1 cellular context compared by ENCODE assay signal in the genomic region with DNA sequence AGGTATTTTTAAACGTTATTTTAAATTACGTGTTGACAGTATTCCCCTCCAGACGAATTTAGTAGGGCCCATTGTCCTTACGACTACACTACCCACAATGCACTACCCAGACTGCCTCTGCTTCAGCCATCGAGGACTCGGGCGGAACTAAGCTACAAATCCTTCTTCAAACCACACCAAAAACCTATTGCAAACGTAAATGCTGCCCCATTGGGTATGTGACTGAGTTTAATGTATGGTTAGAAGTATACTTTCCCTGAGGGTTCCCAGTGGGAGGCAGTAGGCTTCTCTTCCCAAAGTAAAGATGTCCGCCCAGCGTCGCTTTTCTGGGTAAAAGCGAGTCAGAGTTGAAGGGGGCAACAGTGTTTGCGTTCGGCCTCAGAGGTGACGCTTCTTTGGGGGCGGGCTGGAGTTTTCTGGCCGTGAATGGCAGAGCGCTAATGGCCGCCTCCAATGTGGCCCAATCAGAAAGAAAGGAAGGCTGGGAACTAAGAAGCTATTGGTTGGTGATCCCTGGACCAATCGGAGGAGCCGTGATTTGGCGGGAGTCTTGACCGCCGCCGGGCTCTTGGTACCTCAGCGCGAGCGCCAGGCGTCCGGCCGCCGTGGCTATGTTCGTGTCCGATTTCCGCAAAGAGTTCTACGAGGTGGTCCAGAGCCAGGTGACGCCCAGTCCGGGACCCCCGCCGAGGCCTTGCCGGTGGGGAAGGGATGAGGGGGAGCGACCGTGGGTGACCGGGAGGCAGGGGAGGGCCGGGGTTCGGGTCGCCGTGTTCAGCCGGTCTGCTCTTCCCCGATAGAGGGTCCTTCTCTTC.
TF ChIP-seq lines count a peak whose summit lies in the region.

A gene with protein sequence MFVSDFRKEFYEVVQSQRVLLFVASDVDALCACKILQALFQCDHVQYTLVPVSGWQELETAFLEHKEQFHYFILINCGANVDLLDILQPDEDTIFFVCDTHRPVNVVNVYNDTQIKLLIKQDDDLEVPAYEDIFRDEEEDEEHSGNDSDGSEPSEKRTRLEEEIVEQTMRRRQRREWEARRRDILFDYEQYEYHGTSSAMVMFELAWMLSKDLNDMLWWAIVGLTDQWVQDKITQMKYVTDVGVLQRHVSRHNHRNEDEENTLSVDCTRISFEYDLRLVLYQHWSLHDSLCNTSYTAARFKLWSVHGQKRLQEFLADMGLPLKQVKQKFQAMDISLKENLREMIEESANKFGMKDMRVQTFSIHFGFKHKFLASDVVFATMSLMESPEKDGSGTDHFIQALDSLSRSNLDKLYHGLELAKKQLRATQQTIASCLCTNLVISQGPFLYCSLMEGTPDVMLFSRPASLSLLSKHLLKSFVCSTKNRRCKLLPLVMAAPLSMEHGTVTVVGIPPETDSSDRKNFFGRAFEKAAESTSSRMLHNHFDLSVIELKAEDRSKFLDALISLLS (plus strand): TSS at position 563 of the 815 bp plus-strand sequence. CDS start 49 bp downstream, at position 612.

TF ChIP-seq in HepG2, 621 proteins besides CTCF, POLR2A, EP300 and RAD21 (continued from another document and continues in another):
- TF ChIP-seq, protein P1, sequence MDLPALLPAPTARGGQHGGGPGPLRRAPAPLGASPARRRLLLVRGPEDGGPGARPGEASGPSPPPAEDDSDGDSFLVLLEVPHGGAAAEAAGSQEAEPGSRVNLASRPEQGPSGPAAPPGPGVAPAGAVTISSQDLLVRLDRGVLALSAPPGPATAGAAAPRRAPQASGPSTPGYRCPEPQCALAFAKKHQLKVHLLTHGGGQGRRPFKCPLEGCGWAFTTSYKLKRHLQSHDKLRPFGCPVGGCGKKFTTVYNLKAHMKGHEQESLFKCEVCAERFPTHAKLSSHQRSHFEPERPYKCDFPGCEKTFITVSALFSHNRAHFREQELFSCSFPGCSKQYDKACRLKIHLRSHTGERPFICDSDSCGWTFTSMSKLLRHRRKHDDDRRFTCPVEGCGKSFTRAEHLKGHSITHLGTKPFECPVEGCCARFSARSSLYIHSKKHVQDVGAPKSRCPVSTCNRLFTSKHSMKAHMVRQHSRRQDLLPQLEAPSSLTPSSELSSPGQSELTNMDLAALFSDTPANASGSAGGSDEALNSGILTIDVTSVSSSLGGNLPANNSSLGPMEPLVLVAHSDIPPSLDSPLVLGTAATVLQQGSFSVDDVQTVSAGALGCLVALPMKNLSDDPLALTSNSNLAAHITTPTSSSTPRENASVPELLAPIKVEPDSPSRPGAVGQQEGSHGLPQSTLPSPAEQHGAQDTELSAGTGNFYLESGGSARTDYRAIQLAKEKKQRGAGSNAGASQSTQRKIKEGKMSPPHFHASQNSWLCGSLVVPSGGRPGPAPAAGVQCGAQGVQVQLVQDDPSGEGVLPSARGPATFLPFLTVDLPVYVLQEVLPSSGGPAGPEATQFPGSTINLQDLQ (CRISPR knock-in tag; IDR thresholded peaks at IDR 0.05): no peak
- TF ChIP-seq, protein P2, sequence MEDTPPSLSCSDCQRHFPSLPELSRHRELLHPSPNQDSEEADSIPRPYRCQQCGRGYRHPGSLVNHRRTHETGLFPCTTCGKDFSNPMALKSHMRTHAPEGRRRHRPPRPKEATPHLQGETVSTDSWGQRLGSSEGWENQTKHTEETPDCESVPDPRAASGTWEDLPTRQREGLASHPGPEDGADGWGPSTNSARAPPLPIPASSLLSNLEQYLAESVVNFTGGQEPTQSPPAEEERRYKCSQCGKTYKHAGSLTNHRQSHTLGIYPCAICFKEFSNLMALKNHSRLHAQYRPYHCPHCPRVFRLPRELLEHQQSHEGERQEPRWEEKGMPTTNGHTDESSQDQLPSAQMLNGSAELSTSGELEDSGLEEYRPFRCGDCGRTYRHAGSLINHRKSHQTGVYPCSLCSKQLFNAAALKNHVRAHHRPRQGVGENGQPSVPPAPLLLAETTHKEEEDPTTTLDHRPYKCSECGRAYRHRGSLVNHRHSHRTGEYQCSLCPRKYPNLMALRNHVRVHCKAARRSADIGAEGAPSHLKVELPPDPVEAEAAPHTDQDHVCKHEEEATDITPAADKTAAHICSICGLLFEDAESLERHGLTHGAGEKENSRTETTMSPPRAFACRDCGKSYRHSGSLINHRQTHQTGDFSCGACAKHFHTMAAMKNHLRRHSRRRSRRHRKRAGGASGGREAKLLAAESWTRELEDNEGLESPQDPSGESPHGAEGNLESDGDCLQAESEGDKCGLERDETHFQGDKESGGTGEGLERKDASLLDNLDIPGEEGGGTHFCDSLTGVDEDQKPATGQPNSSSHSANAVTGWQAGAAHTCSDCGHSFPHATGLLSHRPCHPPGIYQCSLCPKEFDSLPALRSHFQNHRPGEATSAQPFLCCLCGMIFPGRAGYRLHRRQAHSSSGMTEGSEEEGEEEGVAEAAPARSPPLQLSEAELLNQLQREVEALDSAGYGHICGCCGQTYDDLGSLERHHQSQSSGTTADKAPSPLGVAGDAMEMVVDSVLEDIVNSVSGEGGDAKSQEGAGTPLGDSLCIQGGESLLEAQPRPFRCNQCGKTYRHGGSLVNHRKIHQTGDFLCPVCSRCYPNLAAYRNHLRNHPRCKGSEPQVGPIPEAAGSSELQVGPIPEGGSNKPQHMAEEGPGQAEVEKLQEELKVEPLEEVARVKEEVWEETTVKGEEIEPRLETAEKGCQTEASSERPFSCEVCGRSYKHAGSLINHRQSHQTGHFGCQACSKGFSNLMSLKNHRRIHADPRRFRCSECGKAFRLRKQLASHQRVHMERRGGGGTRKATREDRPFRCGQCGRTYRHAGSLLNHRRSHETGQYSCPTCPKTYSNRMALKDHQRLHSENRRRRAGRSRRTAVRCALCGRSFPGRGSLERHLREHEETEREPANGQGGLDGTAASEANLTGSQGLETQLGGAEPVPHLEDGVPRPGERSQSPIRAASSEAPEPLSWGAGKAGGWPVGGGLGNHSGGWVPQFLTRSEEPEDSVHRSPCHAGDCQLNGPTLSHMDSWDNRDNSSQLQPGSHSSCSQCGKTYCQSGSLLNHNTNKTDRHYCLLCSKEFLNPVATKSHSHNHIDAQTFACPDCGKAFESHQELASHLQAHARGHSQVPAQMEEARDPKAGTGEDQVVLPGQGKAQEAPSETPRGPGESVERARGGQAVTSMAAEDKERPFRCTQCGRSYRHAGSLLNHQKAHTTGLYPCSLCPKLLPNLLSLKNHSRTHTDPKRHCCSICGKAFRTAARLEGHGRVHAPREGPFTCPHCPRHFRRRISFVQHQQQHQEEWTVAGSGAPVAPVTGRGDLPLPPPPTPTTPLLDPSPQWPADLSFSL (CRISPR knock-in tag; IDR thresholded peaks at IDR 0.05): no peak
- TF ChIP-seq RAD51 (IDR thresholded peaks at IDR 0.05; ENCODE audit: borderline replicate concordance) (no peak), CBX1 (IDR thresholded peaks at IDR 0.05; ENCODE audit: low read depth) (no peak), ZFP41 (CRISPR knock-in tag; IDR thresholded peaks at IDR 0.05; ENCODE audit: borderline replicate concordance) (no peak), ZFP62 (CRISPR knock-in tag; IDR thresholded peaks at IDR 0.05) (no peak), POLR2AphosphoS5 (IDR thresholded peaks at IDR 0.05; ENCODE audit: low read depth, low read length) (peak; percentile 37; the same call in 1 of the 2 replicates), SMAD9 (CRISPR knock-in tag; IDR thresholded peaks at IDR 0.05) (no peak), ZNF761 (CRISPR knock-in tag; conservative IDR thresholded peaks at IDR 0.05) (no peak), ZNF12 (CRISPR knock-in tag; IDR thresholded peaks at IDR 0.05) (no peak), NKX3-1 (CRISPR knock-in tag; IDR thresholded peaks at IDR 0.05) (no peak), POGZ (CRISPR knock-in tag; IDR thresholded peaks at IDR 0.05) (no peak), MEF2D (CRISPR knock-in tag; IDR thresholded peaks at IDR 0.05) (no peak), SSRP1 (CRISPR knock-in tag; IDR thresholded peaks at IDR 0.05) (no peak), ATM (IDR thresholded peaks at IDR 0.05; ENCODE audit: borderline replicate concordance) (no peak), NR1H2 (CRISPR knock-in tag; IDR thresholded peaks at IDR 0.05; ENCODE audit: borderline replicate concordance, low read depth) (no peak)
- TF ChIP-seq, protein P3, sequence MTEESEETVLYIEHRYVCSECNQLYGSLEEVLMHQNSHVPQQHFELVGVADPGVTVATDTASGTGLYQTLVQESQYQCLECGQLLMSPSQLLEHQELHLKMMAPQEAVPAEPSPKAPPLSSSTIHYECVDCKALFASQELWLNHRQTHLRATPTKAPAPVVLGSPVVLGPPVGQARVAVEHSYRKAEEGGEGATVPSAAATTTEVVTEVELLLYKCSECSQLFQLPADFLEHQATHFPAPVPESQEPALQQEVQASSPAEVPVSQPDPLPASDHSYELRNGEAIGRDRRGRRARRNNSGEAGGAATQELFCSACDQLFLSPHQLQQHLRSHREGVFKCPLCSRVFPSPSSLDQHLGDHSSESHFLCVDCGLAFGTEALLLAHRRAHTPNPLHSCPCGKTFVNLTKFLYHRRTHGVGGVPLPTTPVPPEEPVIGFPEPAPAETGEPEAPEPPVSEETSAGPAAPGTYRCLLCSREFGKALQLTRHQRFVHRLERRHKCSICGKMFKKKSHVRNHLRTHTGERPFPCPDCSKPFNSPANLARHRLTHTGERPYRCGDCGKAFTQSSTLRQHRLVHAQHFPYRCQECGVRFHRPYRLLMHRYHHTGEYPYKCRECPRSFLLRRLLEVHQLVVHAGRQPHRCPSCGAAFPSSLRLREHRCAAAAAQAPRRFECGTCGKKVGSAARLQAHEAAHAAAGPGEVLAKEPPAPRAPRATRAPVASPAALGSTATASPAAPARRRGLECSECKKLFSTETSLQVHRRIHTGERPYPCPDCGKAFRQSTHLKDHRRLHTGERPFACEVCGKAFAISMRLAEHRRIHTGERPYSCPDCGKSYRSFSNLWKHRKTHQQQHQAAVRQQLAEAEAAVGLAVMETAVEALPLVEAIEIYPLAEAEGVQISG (CRISPR knock-in tag; IDR thresholded peaks at IDR 0.05): peak; percentile 61
- TF ChIP-seq, protein P4, sequence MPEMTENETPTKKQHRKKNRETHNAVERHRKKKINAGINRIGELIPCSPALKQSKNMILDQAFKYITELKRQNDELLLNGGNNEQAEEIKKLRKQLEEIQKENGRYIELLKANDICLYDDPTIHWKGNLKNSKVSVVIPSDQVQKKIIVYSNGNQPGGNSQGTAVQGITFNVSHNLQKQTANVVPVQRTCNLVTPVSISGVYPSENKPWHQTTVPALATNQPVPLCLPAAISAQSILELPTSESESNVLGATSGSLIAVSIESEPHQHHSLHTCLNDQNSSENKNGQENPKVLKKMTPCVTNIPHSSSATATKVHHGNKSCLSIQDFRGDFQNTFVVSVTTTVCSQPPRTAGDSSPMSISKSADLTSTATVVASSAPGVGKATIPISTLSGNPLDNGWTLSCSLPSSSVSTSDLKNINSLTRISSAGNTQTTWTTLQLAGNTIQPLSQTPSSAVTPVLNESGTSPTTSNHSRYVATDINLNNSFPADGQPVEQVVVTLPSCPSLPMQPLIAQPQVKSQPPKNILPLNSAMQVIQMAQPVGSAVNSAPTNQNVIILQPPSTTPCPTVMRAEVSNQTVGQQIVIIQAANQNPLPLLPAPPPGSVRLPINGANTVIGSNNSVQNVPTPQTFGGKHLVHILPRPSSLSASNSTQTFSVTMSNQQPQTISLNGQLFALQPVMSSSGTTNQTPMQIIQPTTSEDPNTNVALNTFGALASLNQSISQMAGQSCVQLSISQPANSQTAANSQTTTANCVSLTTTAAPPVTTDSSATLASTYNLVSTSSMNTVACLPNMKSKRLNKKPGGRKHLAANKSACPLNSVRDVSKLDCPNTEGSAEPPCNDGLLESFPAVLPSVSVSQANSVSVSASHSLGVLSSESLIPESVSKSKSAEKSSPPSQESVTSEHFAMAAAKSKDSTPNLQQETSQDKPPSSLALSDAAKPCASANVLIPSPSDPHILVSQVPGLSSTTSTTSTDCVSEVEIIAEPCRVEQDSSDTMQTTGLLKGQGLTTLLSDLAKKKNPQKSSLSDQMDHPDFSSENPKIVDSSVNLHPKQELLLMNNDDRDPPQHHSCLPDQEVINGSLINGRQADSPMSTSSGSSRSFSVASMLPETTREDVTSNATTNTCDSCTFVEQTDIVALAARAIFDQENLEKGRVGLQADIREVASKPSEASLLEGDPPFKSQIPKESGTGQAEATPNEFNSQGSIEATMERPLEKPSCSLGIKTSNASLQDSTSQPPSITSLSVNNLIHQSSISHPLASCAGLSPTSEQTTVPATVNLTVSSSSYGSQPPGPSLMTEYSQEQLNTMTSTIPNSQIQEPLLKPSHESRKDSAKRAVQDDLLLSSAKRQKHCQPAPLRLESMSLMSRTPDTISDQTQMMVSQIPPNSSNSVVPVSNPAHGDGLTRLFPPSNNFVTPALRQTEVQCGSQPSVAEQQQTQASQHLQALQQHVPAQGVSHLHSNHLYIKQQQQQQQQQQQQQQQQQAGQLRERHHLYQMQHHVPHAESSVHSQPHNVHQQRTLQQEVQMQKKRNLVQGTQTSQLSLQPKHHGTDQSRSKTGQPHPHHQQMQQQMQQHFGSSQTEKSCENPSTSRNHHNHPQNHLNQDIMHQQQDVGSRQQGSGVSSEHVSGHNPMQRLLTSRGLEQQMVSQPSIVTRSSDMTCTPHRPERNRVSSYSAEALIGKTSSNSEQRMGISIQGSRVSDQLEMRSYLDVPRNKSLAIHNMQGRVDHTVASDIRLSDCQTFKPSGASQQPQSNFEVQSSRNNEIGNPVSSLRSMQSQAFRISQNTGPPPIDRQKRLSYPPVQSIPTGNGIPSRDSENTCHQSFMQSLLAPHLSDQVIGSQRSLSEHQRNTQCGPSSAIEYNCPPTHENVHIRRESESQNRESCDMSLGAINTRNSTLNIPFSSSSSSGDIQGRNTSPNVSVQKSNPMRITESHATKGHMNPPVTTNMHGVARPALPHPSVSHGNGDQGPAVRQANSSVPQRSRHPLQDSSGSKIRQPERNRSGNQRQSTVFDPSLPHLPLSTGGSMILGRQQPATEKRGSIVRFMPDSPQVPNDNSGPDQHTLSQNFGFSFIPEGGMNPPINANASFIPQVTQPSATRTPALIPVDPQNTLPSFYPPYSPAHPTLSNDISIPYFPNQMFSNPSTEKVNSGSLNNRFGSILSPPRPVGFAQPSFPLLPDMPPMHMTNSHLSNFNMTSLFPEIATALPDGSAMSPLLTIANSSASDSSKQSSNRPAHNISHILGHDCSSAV (CRISPR knock-in tag; IDR thresholded peaks at IDR 0.05; ENCODE audit: borderline replicate concordance): no peak
- TF ChIP-seq, protein P5, sequence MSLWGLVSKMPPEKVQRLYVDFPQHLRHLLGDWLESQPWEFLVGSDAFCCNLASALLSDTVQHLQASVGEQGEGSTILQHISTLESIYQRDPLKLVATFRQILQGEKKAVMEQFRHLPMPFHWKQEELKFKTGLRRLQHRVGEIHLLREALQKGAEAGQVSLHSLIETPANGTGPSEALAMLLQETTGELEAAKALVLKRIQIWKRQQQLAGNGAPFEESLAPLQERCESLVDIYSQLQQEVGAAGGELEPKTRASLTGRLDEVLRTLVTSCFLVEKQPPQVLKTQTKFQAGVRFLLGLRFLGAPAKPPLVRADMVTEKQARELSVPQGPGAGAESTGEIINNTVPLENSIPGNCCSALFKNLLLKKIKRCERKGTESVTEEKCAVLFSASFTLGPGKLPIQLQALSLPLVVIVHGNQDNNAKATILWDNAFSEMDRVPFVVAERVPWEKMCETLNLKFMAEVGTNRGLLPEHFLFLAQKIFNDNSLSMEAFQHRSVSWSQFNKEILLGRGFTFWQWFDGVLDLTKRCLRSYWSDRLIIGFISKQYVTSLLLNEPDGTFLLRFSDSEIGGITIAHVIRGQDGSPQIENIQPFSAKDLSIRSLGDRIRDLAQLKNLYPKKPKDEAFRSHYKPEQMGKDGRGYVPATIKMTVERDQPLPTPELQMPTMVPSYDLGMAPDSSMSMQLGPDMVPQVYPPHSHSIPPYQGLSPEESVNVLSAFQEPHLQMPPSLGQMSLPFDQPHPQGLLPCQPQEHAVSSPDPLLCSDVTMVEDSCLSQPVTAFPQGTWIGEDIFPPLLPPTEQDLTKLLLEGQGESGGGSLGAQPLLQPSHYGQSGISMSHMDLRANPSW (CRISPR knock-in tag; IDR thresholded peaks at IDR 0.05; ENCODE audit: borderline replicate concordance): no peak
- TF ChIP-seq, protein P6, sequence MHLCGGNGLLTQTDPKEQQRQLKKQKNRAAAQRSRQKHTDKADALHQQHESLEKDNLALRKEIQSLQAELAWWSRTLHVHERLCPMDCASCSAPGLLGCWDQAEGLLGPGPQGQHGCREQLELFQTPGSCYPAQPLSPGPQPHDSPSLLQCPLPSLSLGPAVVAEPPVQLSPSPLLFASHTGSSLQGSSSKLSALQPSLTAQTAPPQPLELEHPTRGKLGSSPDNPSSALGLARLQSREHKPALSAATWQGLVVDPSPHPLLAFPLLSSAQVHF (CRISPR knock-in tag; IDR thresholded peaks at IDR 0.05): no peak
